In the genomic region with DNA sequence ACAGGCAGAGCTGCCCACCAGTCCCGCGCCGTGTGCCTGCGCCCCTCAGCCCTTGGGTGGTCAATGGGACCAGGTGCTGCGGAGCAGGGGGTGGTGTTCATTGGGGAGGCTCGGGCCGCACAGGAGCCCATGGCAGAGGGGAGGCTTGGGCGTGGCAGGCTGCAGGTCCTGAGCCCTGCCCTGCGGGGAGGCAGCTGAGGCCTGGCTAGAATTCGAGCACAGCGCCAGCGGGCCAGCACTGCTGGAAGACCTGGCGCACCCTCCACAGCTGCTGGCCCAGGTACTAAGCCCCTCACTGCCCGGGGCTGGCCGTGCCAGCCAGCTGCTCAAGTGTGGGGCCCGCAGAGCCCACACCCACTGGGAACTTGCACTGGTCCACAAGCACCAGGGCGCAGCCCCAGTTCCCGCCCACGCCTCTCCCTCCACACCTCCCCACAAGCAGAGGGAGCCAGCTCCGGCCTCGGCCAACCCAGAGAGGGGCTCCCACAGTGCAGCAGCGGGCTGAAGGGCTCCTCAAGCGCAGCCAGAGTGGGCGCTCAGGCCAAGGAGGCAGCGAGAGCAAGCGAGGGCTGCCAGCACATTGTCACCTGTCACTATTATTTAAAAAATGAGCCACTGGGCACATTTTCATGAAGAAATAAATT, we compare ENCODE assay signal across 21 cellular contexts.
DNase-seq lines count a peak whose midpoint lies in the region; ATAC-seq, FAIRE-seq and TF ChIP-seq lines count a peak whose summit lies in the region.
"Had no signal": no experiment of that assay in that cellular context is flagged by ENCODE, and none has a peak within 500 bp of the region (broad histone marks: within the 10 kb centered on the region; RNA-seq: fewer than 3 reads in every experiment).

No MANE protein-coding gene starts in this region.

- H4K20me1 ChIP-seq in HepG2 (ENCODE audit: insufficient read depth, low read length), result no peaks in the 10 kb centered on the region

- no peak for TF ChIP-seq POLR2A in HepG2 (IDR thresholded peaks at IDR 0.05; ENCODE audit: insufficient read depth in 1 of 2, low read depth in 2 of 2, low read length in 2 of 2)

- TF ChIP-seq RAD21 in HepG2 (CRISPR knock-in tag; IDR thresholded peaks at IDR 0.05), result no peak

- no peak for ATAC-seq in natural killer cell treated with Interleukin-12 subunit alpha and Interleukin-12 subunit beta and Interleukin-15 and Interleukin-18, amount 100 ng/mL, for 72 hours
- ATAC-seq in natural killer cell (no peak), HepG2 (no peak), HG03196 (IDR thresholded peaks at IDR 0.05; ENCODE audit: unreplicated experiment) (no peak)

- H3K27ac Mint-ChIP-seq in natural killer cell treated with Interleukin-12 subunit alpha and Interleukin-12 subunit beta and Interleukin-15 and Interleukin-18, amount 100 ng/mL, for 72 hours, result no peak overlapping the region
- no peak overlapping the region for H3K27ac Mint-ChIP-seq in natural killer cell
- H3K27ac Mint-ChIP-seq: CD4-positive, CD25-positive, alpha-beta regulatory T cell; CD8-positive, alpha-beta memory T cell; H9 had no signal

- peaks cover 4% of the 10 kb centered on the region for H3K9me3 Mint-ChIP-seq in natural killer cell treated with Interleukin-12 subunit alpha and Interleukin-12 subunit beta and Interleukin-15 and Interleukin-18, amount 100 ng/mL, for 72 hours
- H3K9me3 Mint-ChIP-seq in natural killer cell, result peaks cover 4 to 6% of the 10 kb centered on the region in 2 donors

- no peaks in the 10 kb centered on the region for H3K4me1 Mint-ChIP-seq in natural killer cell treated with Interleukin-12 subunit alpha and Interleukin-12 subunit beta and Interleukin-15 and Interleukin-18, amount 100 ng/mL, for 72 hours (ENCODE audit: low read depth in 2 of 2)
- H3K4me1 Mint-ChIP-seq in natural killer cell, result no peaks in the 10 kb centered on the region
- H3K4me1 Mint-ChIP-seq: CD8-positive, alpha-beta memory T cell; H9 had no signal

- no peak overlapping the region for H3K4me3 ChIP-seq in HepG2 (replicated peaks in 1 of 3; ENCODE audit: insufficient read depth in 1 of 3, low read depth in 2 of 3, low read length in 3 of 3)

- H3K9ac ChIP-seq in HepG2 (ENCODE audit: insufficient read depth, low read depth, low read length), result no peak overlapping the region

- 72% methylated on average over 6 of the region's 26 CpGs for WGBS in HepG2 (ENCODE audit: low lambda C conversion rate)

- no peaks in the 10 kb centered on the region for H3K36me3 Mint-ChIP-seq in natural killer cell treated with Interleukin-12 subunit alpha and Interleukin-12 subunit beta and Interleukin-15 and Interleukin-18, amount 100 ng/mL, for 72 hours
- H3K36me3 Mint-ChIP-seq in natural killer cell, result peaks cover 6% of the 10 kb centered on the region
- H3K36me3 Mint-ChIP-seq: CD4-positive, CD25-positive, alpha-beta regulatory T cell; CD8-positive, alpha-beta memory T cell had no signal

- H3K27me3 ChIP-seq in HepG2 (ENCODE audit: control insufficient read depth in 1 of 2, insufficient read depth in 2 of 2, low read length in 2 of 2), result no peaks in the 10 kb centered on the region
- H3K27me3 ChIP-seq: BE2C had no signal

- no peak overlapping the region for H3K4me2 ChIP-seq in HepG2 (ENCODE audit: low read depth, low read length)

- in situ Hi-C loops in HepG2 (cut with HindIII; ENCODE audit: extremely low pct_ligation_motif_present, low pct_unique_long_range_greater_than_20kb), result no loop called here

- TF ChIP-seq EP300 in HepG2 (IDR thresholded peaks at IDR 0.05; ENCODE audit: low read depth in 2 of 2, low read length in 2 of 2) (no peak), HepG2 (CRISPR knock-in tag; IDR thresholded peaks at IDR 0.05; ENCODE audit: borderline replicate concordance) (no peak)

- TF ChIP-seq CTCF in natural killer cell (IDR thresholded peaks at IDR 0.05) (no peak), HepG2 (CRISPR knock-in tag; IDR thresholded peaks at IDR 0.05) (no peak), GM10266 (IDR thresholded peaks at IDR 0.05; ENCODE audit: control insufficient read depth, insufficient read depth, low read depth, missing control alignments) (no peak)

- no TSS peak for BruUV-seq in HepG2 (replicated peaks; lab: Mats Ljungman, UMichigan)

- POLR2A ChIA-PET in HepG2 (lab: Yijun Ruan, JAX), result no interaction called here

- H3K4me3 Mint-ChIP-seq in natural killer cell treated with Interleukin-12 subunit alpha and Interleukin-12 subunit beta and Interleukin-15 and Interleukin-18, amount 100 ng/mL, for 72 hours, result no peak overlapping the region
- no peak overlapping the region for H3K4me3 Mint-ChIP-seq in natural killer cell
- H3K4me3 Mint-ChIP-seq: CD4-positive, CD25-positive, alpha-beta regulatory T cell; CD8-positive, alpha-beta memory T cell; H9 had no signal

- intact Hi-C loops in natural killer cell (cut with micrococcal nuclease) (no loop called here), HepG2 (cut with micrococcal nuclease; ENCODE audit: unreplicated experiment) (no loop called here), posterior vena cava (cut with DNase I) (no loop called here)

- DNase-seq in natural killer cell treated with Interleukin-12 subunit alpha and Interleukin-12 subunit beta and Interleukin-15 and Interleukin-18, amount 100 ng/mL, for 72 hours (ENCODE audit: low spot score), result peak; percentile 57
- DNase-seq in natural killer cell, result no peak
- no peak for DNase-seq in HepG2 (ENCODE audit: low spot score)
- peak; percentile 72 for DNase-seq in posterior vena cava (ENCODE audit: low spot score)
- no peak for DNase-seq in GM10266 (ENCODE audit: extremely low spot score)
- DNase-seq: ACHN; BE2C; C1 segment of cervical spinal cord; CD4-positive, CD25-positive, alpha-beta regulatory T cell; CD8-positive, alpha-beta memory T cell; COR-L47; DMS 273 treated with DMSO at 0.1 percent for 48 hours; DMS53; DND-41; EL; H9 had no signal

- H3K27me3 Mint-ChIP-seq in natural killer cell treated with Interleukin-12 subunit alpha and Interleukin-12 subunit beta and Interleukin-15 and Interleukin-18, amount 100 ng/mL, for 72 hours, result no peaks in the 10 kb centered on the region
- no peaks in the 10 kb centered on the region for H3K27me3 Mint-ChIP-seq in natural killer cell (ENCODE audit: low read depth in 2 of 2)
- H3K27me3 Mint-ChIP-seq: CD4-positive, CD25-positive, alpha-beta regulatory T cell; CD8-positive, alpha-beta memory T cell had no signal

- H3K9me3 ChIP-seq in HepG2 (ENCODE audit: low read length), result no peaks in the 10 kb centered on the region; the same call in 1 of the 2 replicates
- H3K9me3 ChIP-seq: BE2C had no signal

- H3K27ac ChIP-seq in HepG2 (ENCODE audit: extremely low read length, insufficient read depth, low read length), result no peak overlapping the region

- no peaks in the 10 kb centered on the region for H3K79me2 ChIP-seq in HepG2 (ENCODE audit: insufficient read depth, low read length)

- no peaks in the 10 kb centered on the region for H3K36me3 ChIP-seq in HepG2 (replicated peaks in 1 of 2; ENCODE audit: control insufficient read depth in 1 of 2, insufficient read depth in 2 of 2, low read length in 2 of 2)
- H3K36me3 ChIP-seq: BE2C had no signal

- CTCF ChIA-PET in HepG2 (lab: Yijun Ruan, JAX; ENCODE audit: low intra/inter-chr PET ratio, low total read pairs), result no interaction called here

- H3K4me1 ChIP-seq in HepG2 (ENCODE audit: insufficient read depth, low read length), result no peaks in the 10 kb centered on the region
- H3K4me1 ChIP-seq: BE2C had no signal

- H2AFZ ChIP-seq in HepG2 (ENCODE audit: low read length), result no peak overlapping the region

- FAIRE-seq in HepG2 (lab: Jason Lieb, UNC), result no peak
- FAIRE-seq: A204.1, GM12891, GM19239, H1 had no signal

TF ChIP-seq in HepG2, 621 proteins besides CTCF, POLR2A, EP300 and RAD21:
- TF ChIP-seq ZNF850 (CRISPR knock-in tag; conservative IDR thresholded peaks at IDR 0.05) (peak; percentile 61; the same call in 1 of the 2 replicates), FOXK2 (IDR thresholded peaks at IDR 0.05) (no peak)
- TF ChIP-seq, protein P1, sequence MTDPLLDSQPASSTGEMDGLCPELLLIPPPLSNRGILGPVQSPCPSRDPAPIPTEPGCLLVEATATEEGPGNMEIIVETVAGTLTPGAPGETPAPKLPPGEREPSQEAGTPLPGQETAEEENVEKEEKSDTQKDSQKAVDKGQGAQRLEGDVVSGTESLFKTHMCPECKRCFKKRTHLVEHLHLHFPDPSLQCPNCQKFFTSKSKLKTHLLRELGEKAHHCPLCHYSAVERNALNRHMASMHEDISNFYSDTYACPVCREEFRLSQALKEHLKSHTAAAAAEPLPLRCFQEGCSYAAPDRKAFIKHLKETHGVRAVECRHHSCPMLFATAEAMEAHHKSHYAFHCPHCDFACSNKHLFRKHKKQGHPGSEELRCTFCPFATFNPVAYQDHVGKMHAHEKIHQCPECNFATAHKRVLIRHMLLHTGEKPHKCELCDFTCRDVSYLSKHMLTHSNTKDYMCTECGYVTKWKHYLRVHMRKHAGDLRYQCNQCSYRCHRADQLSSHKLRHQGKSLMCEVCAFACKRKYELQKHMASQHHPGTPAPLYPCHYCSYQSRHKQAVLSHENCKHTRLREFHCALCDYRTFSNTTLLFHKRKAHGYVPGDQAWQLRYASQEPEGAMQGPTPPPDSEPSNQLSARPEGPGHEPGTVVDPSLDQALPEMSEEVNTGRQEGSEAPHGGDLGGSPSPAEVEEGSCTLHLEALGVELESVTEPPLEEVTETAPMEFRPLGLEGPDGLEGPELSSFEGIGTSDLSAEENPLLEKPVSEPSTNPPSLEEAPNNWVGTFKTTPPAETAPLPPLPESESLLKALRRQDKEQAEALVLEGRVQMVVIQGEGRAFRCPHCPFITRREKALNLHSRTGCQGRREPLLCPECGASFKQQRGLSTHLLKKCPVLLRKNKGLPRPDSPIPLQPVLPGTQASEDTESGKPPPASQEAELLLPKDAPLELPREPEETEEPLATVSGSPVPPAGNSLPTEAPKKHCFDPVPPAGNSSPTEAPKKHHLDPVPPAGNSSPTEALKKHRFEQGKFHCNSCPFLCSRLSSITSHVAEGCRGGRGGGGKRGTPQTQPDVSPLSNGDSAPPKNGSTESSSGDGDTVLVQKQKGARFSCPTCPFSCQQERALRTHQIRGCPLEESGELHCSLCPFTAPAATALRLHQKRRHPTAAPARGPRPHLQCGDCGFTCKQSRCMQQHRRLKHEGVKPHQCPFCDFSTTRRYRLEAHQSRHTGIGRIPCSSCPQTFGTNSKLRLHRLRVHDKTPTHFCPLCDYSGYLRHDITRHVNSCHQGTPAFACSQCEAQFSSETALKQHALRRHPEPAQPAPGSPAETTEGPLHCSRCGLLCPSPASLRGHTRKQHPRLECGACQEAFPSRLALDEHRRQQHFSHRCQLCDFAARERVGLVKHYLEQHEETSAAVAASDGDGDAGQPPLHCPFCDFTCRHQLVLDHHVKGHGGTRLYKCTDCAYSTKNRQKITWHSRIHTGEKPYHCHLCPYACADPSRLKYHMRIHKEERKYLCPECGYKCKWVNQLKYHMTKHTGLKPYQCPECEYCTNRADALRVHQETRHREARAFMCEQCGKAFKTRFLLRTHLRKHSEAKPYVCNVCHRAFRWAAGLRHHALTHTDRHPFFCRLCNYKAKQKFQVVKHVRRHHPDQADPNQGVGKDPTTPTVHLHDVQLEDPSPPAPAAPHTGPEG (CRISPR knock-in tag; IDR thresholded peaks at IDR 0.05), result no peak

Comparison
In these comparisons a context has a peak if more than half of its experiments do, and no peak if none do; other contexts are left out.
1. DNase-seq: peak in natural killer cell treated with Interleukin-12 subunit alpha and Interleukin-12 subunit beta and Interleukin-15 and Interleukin-18, amount 100 ng/mL, for 72 hours (single experiment) and posterior vena cava (single experiment); none in natural killer cell (single experiment), HepG2 (single experiment) and GM10266 (single experiment).